ENCODE assay signal across 8 cellular contexts in the genomic region with DNA sequence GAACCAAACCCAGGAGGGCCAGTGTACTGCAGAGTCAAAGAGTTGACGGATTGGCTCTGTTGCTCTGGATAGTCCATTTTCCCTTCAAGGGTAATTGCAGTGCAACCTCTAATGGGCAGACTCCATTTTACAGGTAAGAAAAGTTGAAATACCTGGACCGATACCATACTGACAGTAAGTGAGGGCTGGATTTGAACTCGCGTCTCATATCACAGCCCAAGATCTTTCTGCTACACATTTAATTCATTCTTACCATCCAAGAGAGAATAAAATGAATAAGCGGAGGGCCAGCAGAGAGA. TPM values are rescaled to one million over a fixed set of nuclear protein-coding genes. Genes with fewer than 3 reads are reported as not detected.
DNase-seq lines count a peak whose midpoint lies in the region; ATAC-seq, FAIRE-seq and TF ChIP-seq lines count a peak whose summit lies in the region.

No MANE protein-coding gene starts in this region.

- H3K4me2 ChIP-seq in OCI-LY1 (ENCODE audit: low read length): peak overlapping the region; percentile 75

- H4K20me1 ChIP-seq in OCI-LY1 (ENCODE audit: insufficient read depth, low read length): no peaks in the 10 kb centered on the region

- no peak for FAIRE-seq in pancreas (lab: Jason Lieb, UNC)

- peak overlapping the region; percentile 90 for H2AFZ ChIP-seq in OCI-LY1 (ENCODE audit: low read length)

- WGBS in pancreas, 2 donors: 19 to 20% methylated on average over 5 of the region's 5 CpGs

- no peaks in the 10 kb centered on the region for H3K9me3 ChIP-seq in ES-I3 (ENCODE audit: control insufficient read depth, insufficient read depth, low read length)
- H3K9me3 ChIP-seq in OCI-LY1 (ENCODE audit: low read length): no peaks in the 10 kb centered on the region
- H3K9me3 ChIP-seq in pancreas: no peaks in the 10 kb centered on the region

- peak overlapping the region; percentile 92 for H3K9ac ChIP-seq in ES-I3 (ENCODE audit: low read depth, low read length)
- H3K9ac ChIP-seq in OCI-LY1 (ENCODE audit: low read length): peak overlapping the region; percentile 85

- H3K4me1 ChIP-seq in ES-I3 (ENCODE audit: insufficient read depth, low read length) (0 out of 2 replicates have a peak, but pooled peaks cover 6% of the 10 kb centered on the region), OCI-LY1 (ENCODE audit: insufficient read depth, low read length, severe bottlenecking) (peaks cover 20% of the 10 kb centered on the region), pancreas (peaks cover 0 to 18% (median 15%) of the 10 kb centered on the region in 3 donors)

- H3K27me3 ChIP-seq in OCI-LY1 (ENCODE audit: insufficient read depth, low read length): no peaks in the 10 kb centered on the region
- H3K27me3 ChIP-seq in pancreas: no peaks in the 10 kb centered on the region

- TF ChIP-seq CTCF in OCI-LY1 (IDR thresholded peaks at IDR 0.05; ENCODE audit: low read length): no peak
- TF ChIP-seq CTCF in pancreas (IDR thresholded peaks at IDR 0.05): no peak
- TF ChIP-seq CTCF in GM20000 (IDR thresholded peaks at IDR 0.05; ENCODE audit: extremely low read depth, missing control alignments): no peak

- no peaks in the 10 kb centered on the region for H3F3A ChIP-seq in OCI-LY1 (ENCODE audit: insufficient read depth, low read length)

- H3K4me3 ChIP-seq in OCI-LY1 (ENCODE audit: low read depth, low read length, poor library complexity, severe bottlenecking) (peak overlapping the region; percentile 89), pancreas (peak overlapping the region; percentile 70 to 97 (median 86))

- no peaks in the 10 kb centered on the region for H3K9me2 ChIP-seq in OCI-LY1 (ENCODE audit: low read depth, low read length)

- DNase-seq in epithelial cell of prostate (ENCODE audit: low read depth, low spot score) (no peak), pancreas (no peak), GM20000 (ENCODE audit: low spot score) (no peak), NCI-H345 (lab: John Stamatoyannopoulos, UW) (no peak)

- intact Hi-C loops in pancreas (cut with DNase I): no loop called here

- no peaks in the 10 kb centered on the region for H3K36me3 ChIP-seq in ES-I3 (ENCODE audit: insufficient read depth, low read length)
- peaks cover 9% of the 10 kb centered on the region for H3K36me3 ChIP-seq in OCI-LY1 (ENCODE audit: insufficient read depth, low read length)
- H3K36me3 ChIP-seq in pancreas: peaks cover 0 to 1% (median 0%) of the 10 kb centered on the region in 3 donors

- ATAC-seq in pancreas (peak in 1 of 4 donors; percentile 1), HG02884 (IDR thresholded peaks at IDR 0.05; ENCODE audit: unreplicated experiment) (no peak), GM21723 (IDR thresholded peaks at IDR 0.05; ENCODE audit: unreplicated experiment) (no peak)

- H3K79me2 ChIP-seq in OCI-LY1 (ENCODE audit: insufficient read depth, low read length): 0 out of 2 replicates have a peak, but pooled peaks cover 3% of the 10 kb centered on the region

- H3K27ac ChIP-seq in OCI-LY1 (ENCODE audit: low read depth, low read length, poor library complexity, severe bottlenecking): no peak overlapping the region
- peak overlapping the region; percentile 68 for H3K27ac ChIP-seq in epithelial cell of prostate
- H3K27ac ChIP-seq in pancreas: peak overlapping the region; percentile 68 to 94 (median 87)

RNA-seq across cellular contexts. Expression of a gene that starts 0.4 kb away (rescaled TPM):
- total RNA-seq in pancreas: 10 to 100 TPM; 25.5 to 37.1 (median 29.8) TPM
- 10 to 100 TPM; 16.2 to 27.6 TPM for polyA plus RNA-seq in pancreas

RNA-seq across cellular contexts. Expression of a gene that starts 7.7 kb away (rescaled TPM):
- 10 to 100 TPM; 10.1 to 13.6 (median 11.0) TPM for total RNA-seq in pancreas
- 1 to 10 TPM; 5.0 to 7.2 TPM for polyA plus RNA-seq in pancreas
